In the genomic region with DNA sequence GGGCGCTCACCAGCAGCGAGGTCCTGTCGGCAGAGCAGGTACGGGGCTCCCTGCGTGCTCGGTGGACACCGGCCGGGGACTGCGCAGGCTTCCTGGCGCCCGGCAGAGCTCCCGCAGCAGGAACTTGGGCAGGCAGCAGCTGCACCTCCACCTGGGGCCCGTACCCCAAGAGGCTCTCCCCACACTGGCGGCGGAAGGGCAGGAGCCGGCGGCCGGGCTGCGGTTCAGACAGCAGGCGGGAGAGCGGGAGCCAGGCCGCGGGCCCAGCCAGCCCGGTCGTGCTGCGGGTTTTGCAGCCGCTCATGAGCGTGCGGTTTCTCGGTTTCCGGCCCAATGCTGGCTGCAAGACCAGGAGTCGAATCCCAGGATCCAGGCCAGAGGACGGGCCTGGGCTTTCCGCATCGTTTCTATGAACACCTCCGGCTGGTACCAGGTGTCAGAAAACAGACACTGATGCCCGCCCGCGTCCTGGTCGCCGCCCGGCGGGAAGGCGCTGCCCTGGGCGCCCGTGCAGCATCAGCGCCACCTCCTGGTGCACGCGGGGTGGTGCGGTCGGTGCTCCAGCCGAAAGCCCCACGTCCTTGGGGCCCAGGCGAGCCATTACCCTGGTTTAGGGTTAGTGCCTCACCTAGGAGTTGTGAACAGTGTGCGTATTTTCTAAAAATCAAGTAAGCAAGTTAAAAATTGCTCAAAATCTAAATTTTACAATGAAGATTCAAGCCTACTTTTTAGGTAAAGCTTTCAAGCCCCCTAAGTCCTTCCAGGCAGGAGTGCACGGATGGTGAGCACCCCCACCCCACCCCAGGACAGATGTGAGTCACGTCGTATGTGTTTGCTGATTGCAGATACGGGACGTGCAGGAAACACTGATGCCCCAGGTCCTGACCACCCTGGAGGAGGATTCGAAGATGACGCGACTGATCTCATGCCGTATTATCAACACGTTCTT, we compare ENCODE assay signal across 7 cellular contexts. TPM values are rescaled to one million over a fixed set of nuclear protein-coding genes. Genes with fewer than 3 reads are reported as not detected.
DNase-seq lines count a peak whose midpoint lies in the region; ATAC-seq and TF ChIP-seq lines count a peak whose summit lies in the region.

No MANE protein-coding gene starts in this region.

- TF ChIP-seq CTCF in GM13976 (IDR thresholded peaks at IDR 0.05; ENCODE audit: borderline replicate concordance, control extremely low read depth, extremely low read depth, insufficient read depth, missing control alignments) = peak; percentile 79

- no peaks in the 10 kb centered on the region for H3K9me3 Mint-ChIP-seq in activated T-helper 17 cell treated with anti-CD3 and anti-CD28 coated beads, Interleukin-2, amount 50 U/mL, for 72 hours

- in situ Hi-C loops in GM13976 (cut with MboI; ENCODE audit: low sequenced_read_pairs, unreplicated experiment) = loop anchor here (5.0 kb wide), 1 partner anchor 452 kb away; no protein-coding TSS in a partner anchor

- no peak overlapping the region for H3K4me3 Mint-ChIP-seq in activated T-helper 17 cell treated with anti-CD3 and anti-CD28 coated beads, Interleukin-2, amount 50 U/mL, for 72 hours

- DNase-seq in GM13976 (ENCODE audit: low spot score) = peak; percentile 86
- DNase-seq in NCI-H748 treated with DMSO at 0.1 percent for 48 hours (lab: John Stamatoyannopoulos, UW) = peak; percentile 16
- DNase-seq in glomerular visceral epithelial cell (ENCODE audit: extremely low spot score) = peak; percentile 32
- peak; percentile 83 for DNase-seq in retina

- no peaks in the 10 kb centered on the region for H3K27me3 Mint-ChIP-seq in activated T-helper 17 cell treated with anti-CD3 and anti-CD28 coated beads, Interleukin-2, amount 50 U/mL, for 72 hours

- H3K36me3 Mint-ChIP-seq in activated T-helper 17 cell treated with anti-CD3 and anti-CD28 coated beads, Interleukin-2, amount 50 U/mL, for 72 hours (ENCODE audit: low read depth) = peaks cover 36% of the 10 kb centered on the region

- H3K27ac Mint-ChIP-seq in activated T-helper 17 cell treated with anti-CD3 and anti-CD28 coated beads, Interleukin-2, amount 50 U/mL, for 72 hours = no peak overlapping the region

- H3K4me1 Mint-ChIP-seq in activated T-helper 17 cell treated with anti-CD3 and anti-CD28 coated beads, Interleukin-2, amount 50 U/mL, for 72 hours = no peaks in the 10 kb centered on the region

- ATAC-seq in activated T-helper 17 cell treated with anti-CD3 and anti-CD28 coated beads, Interleukin-2, amount 50 U/mL, for 72 hours (replicated peaks) = peak; percentile 84
- ATAC-seq in HG03469 (IDR thresholded peaks at IDR 0.05; ENCODE audit: unreplicated experiment) (no peak), HG03097 (IDR thresholded peaks at IDR 0.05; ENCODE audit: low FRiP score, unreplicated experiment) (no peak)

RNA-seq across cellular contexts. Expression of gene PRKAR1B, which starts 47.4 kb away (rescaled TPM):
- 10 to 100 TPM; 26.2 to 56.0 TPM for total RNA-seq in activated T-helper 17 cell treated with anti-CD3 and anti-CD28 coated beads, Interleukin-2, amount 50 U/mL, for 72 hours

RNA-seq across cellular contexts. Expression of gene DNAAF5, which starts 47.9 kb away (rescaled TPM):
- total RNA-seq in activated T-helper 17 cell treated with anti-CD3 and anti-CD28 coated beads, Interleukin-2, amount 50 U/mL, for 72 hours = 10 to 100 TPM; 15.1 to 39.9 TPM

RNA-seq across cellular contexts. Expression of gene SUN1, which starts 57.8 kb away (rescaled TPM):
- 100 to 1,000 TPM in 1 of 2 donors, 10 to 100 TPM in 1; 46.4 to 103 TPM for total RNA-seq in activated T-helper 17 cell treated with anti-CD3 and anti-CD28 coated beads, Interleukin-2, amount 50 U/mL, for 72 hours

Comparison
In these comparisons a context has a peak if more than half of its experiments do, and no peak if none do; other contexts are left out.
1. DNase-seq: peak in every context shown above with its lines; median percentile 86 in GM13976; 83 in retina; 32 in glomerular visceral epithelial cell; 16 in NCI-H748 treated with DMSO at 0.1 percent for 48 hours.